1 cellular context compared by ENCODE assay signal in the genomic region with DNA sequence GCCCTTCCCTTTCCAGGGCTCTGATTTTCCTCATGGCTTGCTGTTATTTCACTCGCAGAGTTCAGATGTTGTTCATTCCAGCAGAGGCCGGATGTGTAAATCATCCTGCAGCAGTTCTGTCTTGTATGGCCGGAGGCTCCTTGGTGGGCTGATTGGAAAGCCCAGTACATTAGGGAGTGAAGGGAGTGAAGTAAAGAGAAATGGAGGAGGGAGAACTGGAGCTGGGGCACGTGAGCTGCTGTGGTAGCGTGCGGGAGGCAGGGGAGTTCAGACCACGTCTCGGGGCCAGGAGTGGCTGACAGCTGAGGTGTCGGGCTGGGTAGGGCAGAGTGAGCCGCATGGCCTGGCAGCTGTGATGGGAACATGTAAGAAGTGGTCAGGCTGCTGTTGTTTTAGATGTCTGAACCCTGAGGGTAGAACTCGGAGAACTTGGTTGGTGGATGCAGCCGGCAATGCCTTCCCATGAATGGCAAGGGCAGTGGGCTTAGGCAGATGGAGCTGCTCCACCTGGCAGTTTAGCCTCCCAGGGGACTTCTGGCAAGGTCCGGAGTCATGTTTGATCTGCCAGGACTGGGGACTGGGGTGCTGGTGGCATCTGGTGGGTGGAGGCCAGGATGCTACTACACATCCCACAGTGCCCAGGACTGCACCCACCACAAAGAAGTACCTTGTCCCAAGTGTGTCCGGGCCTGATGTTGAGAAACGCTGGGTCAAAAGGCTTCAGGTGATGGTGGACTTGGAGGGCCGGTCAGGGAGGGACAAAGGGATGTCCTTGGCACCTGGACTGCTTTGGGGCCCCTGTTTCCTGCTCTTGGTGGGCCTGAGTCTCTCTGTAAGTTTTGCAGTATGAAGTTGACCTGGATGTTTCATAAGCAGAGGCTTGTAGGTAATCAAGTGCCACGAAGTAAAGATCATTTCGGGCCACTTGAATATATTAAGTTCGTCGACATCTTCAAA.
TF ChIP-seq lines count a peak whose summit lies in the region.

No MANE protein-coding gene starts in this region.

TF ChIP-seq in GM23338, 12 proteins besides CTCF, POLR2A, EP300 and RAD21 (continued from another document):
- TF ChIP-seq, protein P1, sequence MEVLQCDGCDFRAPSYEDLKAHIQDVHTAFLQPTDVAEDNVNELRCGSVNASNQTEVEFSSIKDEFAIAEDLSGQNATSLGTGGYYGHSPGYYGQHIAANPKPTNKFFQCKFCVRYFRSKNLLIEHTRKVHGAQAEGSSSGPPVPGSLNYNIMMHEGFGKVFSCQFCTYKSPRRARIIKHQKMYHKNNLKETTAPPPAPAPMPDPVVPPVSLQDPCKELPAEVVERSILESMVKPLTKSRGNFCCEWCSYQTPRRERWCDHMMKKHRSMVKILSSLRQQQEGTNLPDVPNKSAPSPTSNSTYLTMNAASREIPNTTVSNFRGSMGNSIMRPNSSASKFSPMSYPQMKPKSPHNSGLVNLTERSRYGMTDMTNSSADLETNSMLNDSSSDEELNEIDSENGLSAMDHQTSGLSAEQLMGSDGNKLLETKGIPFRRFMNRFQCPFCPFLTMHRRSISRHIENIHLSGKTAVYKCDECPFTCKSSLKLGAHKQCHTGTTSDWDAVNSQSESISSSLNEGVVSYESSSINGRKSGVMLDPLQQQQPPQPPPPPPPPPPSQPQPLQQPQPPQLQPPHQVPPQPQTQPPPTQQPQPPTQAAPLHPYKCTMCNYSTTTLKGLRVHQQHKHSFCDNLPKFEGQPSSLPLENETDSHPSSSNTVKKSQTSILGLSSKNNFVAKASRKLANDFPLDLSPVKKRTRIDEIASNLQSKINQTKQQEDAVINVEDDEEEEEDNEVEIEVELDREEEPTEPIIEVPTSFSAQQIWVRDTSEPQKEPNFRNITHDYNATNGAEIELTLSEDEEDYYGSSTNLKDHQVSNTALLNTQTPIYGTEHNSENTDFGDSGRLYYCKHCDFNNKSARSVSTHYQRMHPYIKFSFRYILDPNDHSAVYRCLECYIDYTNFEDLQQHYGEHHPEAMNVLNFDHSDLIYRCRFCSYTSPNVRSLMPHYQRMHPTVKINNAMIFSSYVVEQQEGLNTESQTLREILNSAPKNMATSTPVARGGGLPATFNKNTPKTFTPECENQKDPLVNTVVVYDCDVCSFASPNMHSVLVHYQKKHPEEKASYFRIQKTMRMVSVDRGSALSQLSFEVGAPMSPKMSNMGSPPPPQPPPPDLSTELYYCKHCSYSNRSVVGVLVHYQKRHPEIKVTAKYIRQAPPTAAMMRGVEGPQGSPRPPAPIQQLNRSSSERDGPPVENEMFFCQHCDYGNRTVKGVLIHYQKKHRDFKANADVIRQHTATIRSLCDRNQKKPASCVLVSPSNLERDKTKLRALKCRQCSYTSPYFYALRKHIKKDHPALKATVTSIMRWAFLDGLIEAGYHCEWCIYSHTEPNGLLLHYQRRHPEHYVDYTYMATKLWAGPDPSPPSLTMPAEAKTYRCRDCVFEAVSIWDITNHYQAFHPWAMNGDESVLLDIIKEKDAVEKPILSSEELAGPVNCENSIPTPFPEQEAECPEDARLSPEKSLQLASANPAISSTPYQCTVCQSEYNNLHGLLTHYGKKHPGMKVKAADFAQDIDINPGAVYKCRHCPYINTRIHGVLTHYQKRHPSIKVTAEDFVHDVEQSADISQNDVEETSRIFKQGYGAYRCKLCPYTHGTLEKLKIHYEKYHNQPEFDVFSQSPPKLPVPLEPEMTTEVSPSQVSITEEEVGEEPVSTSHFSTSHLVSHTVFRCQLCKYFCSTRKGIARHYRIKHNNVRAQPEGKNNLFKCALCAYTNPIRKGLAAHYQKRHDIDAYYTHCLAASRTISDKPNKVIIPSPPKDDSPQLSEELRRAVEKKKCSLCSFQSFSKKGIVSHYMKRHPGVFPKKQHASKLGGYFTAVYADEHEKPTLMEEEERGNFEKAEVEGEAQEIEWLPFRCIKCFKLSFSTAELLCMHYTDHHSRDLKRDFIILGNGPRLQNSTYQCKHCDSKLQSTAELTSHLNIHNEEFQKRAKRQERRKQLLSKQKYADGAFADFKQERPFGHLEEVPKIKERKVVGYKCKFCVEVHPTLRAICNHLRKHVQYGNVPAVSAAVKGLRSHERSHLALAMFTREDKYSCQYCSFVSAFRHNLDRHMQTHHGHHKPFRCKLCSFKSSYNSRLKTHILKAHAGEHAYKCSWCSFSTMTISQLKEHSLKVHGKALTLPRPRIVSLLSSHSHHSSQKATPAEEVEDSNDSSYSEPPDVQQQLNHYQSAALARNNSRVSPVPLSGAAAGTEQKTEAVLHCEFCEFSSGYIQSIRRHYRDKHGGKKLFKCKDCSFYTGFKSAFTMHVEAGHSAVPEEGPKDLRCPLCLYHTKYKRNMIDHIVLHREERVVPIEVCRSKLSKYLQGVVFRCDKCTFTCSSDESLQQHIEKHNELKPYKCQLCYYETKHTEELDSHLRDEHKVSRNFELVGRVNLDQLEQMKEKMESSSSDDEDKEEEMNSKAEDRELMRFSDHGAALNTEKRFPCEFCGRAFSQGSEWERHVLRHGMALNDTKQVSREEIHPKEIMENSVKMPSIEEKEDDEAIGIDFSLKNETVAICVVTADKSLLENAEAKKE (CRISPR knock-in tag; IDR thresholded peaks at IDR 0.05): no peak
- no peak for TF ChIP-seq EZH2phosphoT487 (IDR thresholded peaks at IDR 0.05; ENCODE audit: unreplicated experiment)
- TF ChIP-seq ZNF331 (CRISPR knock-in tag; IDR thresholded peaks at IDR 0.05; ENCODE audit: low read depth): no peak
- no peak for TF ChIP-seq EZH2 (IDR thresholded peaks at IDR 0.05; ENCODE audit: low read depth, unreplicated experiment)
- TF ChIP-seq NANOG (IDR thresholded peaks at IDR 0.05; ENCODE audit: borderline replicate concordance): no peak
- no peak for TF ChIP-seq CREB1 (CRISPR knock-in tag; IDR thresholded peaks at IDR 0.05; ENCODE audit: low read depth)
TF ChIP-seq in GM23338: peak in this region for 0.
